2 cellular contexts compared by ENCODE assay signal in genomic region chr17:47268964-47269363, GRCh38.
TF ChIP-seq lines count a peak whose summit lies in the region.

No MANE protein-coding gene starts in this region.

TF ChIP-seq in WTC11, 78 proteins besides CTCF, POLR2A, EP300 and RAD21:
- peak; percentile 59; the same call in 1 of the 2 replicates for TF ChIP-seq ZNF416 (CRISPR knock-in tag; IDR thresholded peaks at IDR 0.05)

TF ChIP-seq in HepG2, 621 proteins besides CTCF, POLR2A, EP300 and RAD21:
- 0 out of 2 replicates have a peak, but pooled peaks have one; percentile 22 for TF ChIP-seq ISX (CRISPR knock-in tag; conservative IDR thresholded peaks at IDR 0.05)
